Comparison of ENCODE assay signal across 10 cellular contexts in the genomic region with DNA sequence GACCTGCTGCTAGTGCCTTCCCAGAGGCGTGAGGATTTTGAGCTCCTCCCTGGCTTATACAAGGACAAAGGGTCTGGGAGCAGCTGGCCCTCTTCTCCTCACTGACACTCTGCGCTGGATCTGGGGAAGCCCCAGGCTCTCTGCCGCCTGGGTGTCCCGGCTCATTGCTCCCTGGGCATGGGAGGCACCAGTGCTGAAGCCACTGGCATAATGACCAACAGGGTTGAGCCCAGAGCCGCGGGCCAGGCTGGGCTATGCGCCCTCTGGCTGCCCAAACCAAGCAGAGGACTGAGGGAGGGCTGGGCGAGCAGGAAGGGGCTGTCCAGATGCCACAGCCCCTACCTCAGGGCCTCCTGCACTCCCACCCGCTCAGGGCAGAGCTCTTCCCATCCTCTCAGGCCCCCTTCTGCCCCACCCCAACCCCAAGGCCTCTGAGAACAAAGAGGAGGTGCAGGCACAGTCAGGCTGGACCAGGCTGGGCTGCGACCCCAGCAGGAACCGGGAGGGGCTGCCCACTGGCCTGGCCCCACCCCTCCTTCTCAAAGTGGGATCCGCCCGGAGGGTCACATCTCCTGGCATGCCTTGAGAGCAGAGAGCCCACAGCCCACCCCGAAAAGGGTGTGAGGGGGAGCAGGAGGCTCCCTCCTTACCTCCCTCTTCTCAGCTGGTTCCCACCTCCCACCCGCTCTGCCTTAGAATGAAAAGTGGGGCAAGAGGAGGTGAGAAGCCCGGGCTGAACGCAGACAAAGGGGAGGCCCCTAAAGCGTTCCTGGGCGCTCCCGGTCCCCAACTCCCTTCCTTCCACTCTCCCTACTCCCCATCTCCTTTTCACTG. TPM values are rescaled to one million over a fixed set of nuclear protein-coding genes. Genes with fewer than 3 reads are reported as not detected.
A peak's percentile ranks its signal among the peaks of the same experiment; 100 is the strongest.
DNase-seq lines count a peak whose midpoint lies in the region; ATAC-seq and TF ChIP-seq lines count a peak whose summit lies in the region.
"Had no signal": no experiment of that assay in that cellular context is flagged by ENCODE, and none has a peak within 500 bp of the region (broad histone marks: within the 10 kb centered on the region; RNA-seq: fewer than 3 reads in every experiment).

No MANE protein-coding gene starts in this region.

- H3K9me3 ChIP-seq in HUES64 (ENCODE audit: insufficient read depth, low read depth, low read length) (no peaks in the 10 kb centered on the region), breast epithelium (no peaks in the 10 kb centered on the region), stomach (no peaks in the 10 kb centered on the region), mucosa of descending colon (no peaks in the 10 kb centered on the region)

- DNase-seq in breast epithelium (ENCODE audit: low spot score in 2 of 2): no peak
- DNase-seq in inferior parietal cortex (ENCODE audit: extremely low spot score): peak; percentile 62
- no peak for DNase-seq in stomach
- no peak for DNase-seq in NCI-H774 (lab: John Stamatoyannopoulos, UW)
- DNase-seq in mucosa of descending colon: no peak
- DNase-seq in left colon: no peak
- DNase-seq: NCI-H2081 had no signal

- H3K27ac ChIP-seq in HUES64 (ENCODE audit: low read depth, low read length) (peak overlapping the region; percentile 53; the same call in 1 of the 2 replicates), breast epithelium (no peak overlapping the region), stomach (no peak overlapping the region)

- peak overlapping the region; percentile 61 for H3K4me3 ChIP-seq in HUES64 (ENCODE audit: low read length)
- peak overlapping the region; percentile 3 to 78 (median 62) for H3K4me3 ChIP-seq in breast epithelium
- peak overlapping the region in 3 of 4 donors; percentile 38 to 53 (median 41) for H3K4me3 ChIP-seq in stomach
- no peak overlapping the region for H3K4me3 ChIP-seq in mucosa of descending colon

- WGBS in HUES64: 10% methylated on average over 16 of the region's 20 CpGs
- WGBS in stomach, 5 donors: 20 to 35% (median 24%) methylated on average over 8 to 20 of the region's 20 CpGs

- no peak for TF ChIP-seq POLR2A in breast epithelium (IDR thresholded peaks at IDR 0.05)
- TF ChIP-seq POLR2A in stomach (IDR thresholded peaks at IDR 0.05): no peak

- H3K4me1 ChIP-seq in HUES64 (ENCODE audit: insufficient read depth, low read length) (peaks cover 46% of the 10 kb centered on the region), breast epithelium (peaks cover 0 to 4% of the 10 kb centered on the region in 2 donors), stomach (peaks cover 18 to 38% (median 34%) of the 10 kb centered on the region in 4 donors), mucosa of descending colon (ENCODE audit: low read depth) (peaks cover 16% of the 10 kb centered on the region)

- TF ChIP-seq EP300 in stomach (IDR thresholded peaks at IDR 0.05): no peak

- no peaks in the 10 kb centered on the region for H3K36me3 ChIP-seq in HUES64 (ENCODE audit: insufficient read depth, low read length)
- H3K36me3 ChIP-seq in breast epithelium: no peaks in the 10 kb centered on the region
- H3K36me3 ChIP-seq in stomach: no peaks in the 10 kb centered on the region
- no peaks in the 10 kb centered on the region for H3K36me3 ChIP-seq in mucosa of descending colon (ENCODE audit: low read depth)

- no peak for TF ChIP-seq CTCF in breast epithelium (IDR thresholded peaks at IDR 0.05)
- TF ChIP-seq CTCF in stomach (IDR thresholded peaks at IDR 0.05): no peak
- TF ChIP-seq CTCF in mucosa of descending colon (IDR thresholded peaks at IDR 0.05): no peak

- intact Hi-C loops in breast epithelium (cut with DNase I; ENCODE audit: low total_unique reads): no loop called here
- intact Hi-C loops in stomach (cut with DNase I; ENCODE audit: low total_unique reads): no loop called here
- intact Hi-C loops in mucosa of descending colon (cut with DNase I, micrococcal nuclease): loop anchor here in 1 of 2 donors (10.0 kb wide), 1 partner anchor 194 kb away; no protein-coding TSS in a partner anchor
- intact Hi-C loops in left colon (cut with DNase I, micrococcal nuclease): no loop called here

- peaks cover 16% of the 10 kb centered on the region; the same call in 1 of the 2 replicates for H3K27me3 ChIP-seq in HUES64 (ENCODE audit: insufficient read depth, low read length)
- H3K27me3 ChIP-seq in breast epithelium: peaks cover 8 to 34% of the 10 kb centered on the region in 2 donors
- H3K27me3 ChIP-seq in stomach: peaks cover 14 to 62% (median 51%) of the 10 kb centered on the region in 3 donors

- ATAC-seq in HG03045 (IDR thresholded peaks at IDR 0.05; ENCODE audit: unreplicated experiment) (no peak), mucosa of descending colon (no peak), left colon (no peak)

- peak overlapping the region; percentile 57; the same call in 1 of the 2 replicates for H3K9ac ChIP-seq in HUES64 (ENCODE audit: low read depth, low read length)

RNA-seq across cellular contexts. Expression of gene LINGO1, which starts 1.5 kb away (rescaled TPM):
- 31.0 TPM for polyA plus RNA-seq in HUES64 (2013, experiment 1 of 2)
- polyA plus RNA-seq in HUES64 (2013, experiment 2 of 2): 31.2 TPM
- total RNA-seq in breast epithelium: 1 to 10 TPM in 2 of 3 donors, not detected in 1; 1.2 to 1.6 TPM
- under 1 TPM in 2 of 5 donors, not detected in 3; 0.55 to 0.58 TPM for total RNA-seq in stomach
- polyA plus RNA-seq in stomach: 1 to 10 TPM in 1 of 3 donors, under 1 TPM in 1, not detected in 1; 0.25 to 1.3 TPM
- 1 to 10 TPM; 1.8 to 2.6 (median 1.9) TPM for total RNA-seq in mucosa of descending colon
- 1 to 10 TPM; 1.2 to 2.2 TPM for total RNA-seq in left colon
- total RNA-seq: pulmonary artery endothelial cell had no signal
